In the genomic region with DNA sequence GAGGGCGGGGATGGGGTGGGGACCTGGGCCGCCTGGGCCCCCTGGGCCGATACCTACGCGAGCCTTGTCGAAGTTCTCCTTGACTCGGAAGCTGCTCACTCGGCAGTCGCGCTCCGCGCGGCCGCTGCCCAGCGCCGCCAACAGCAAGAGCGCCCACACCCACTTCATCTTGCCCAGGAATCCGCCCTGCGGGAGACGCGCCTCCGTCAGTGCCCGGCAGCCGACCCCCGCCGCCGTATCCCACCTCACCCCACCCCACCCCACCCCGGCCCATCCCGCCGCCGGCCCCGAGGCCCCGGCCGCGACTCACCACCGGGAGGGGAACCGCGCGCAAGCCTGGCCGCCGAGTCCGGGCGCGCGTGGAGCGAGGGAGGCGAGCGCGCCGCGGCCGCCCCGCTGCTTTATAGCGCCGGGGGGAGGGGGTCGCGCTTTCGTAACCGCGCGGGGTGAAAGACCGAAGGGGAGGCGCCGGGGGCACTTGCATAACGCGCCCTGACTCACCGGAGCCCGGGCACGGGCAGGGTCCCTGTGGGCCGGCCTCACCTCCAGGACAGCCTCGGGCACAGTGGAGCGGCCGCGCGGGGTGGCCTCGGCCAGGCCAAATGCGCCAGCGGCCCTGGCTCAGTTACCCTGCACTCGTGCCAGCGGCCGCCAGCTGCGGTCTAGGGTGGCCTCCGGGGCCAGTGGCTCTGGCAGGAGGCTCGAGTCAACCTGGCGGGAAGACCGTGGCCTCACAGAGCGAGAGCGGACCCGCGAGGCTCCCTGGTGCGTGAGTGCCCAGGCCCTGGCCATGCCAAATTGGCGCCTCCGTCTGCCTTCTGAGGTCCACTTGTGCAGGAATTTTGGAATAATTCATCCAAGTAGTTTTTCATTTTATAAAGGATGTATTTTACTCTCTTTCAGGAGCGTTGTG, we compare ENCODE assay signal across 10 cellular contexts. TPM values are rescaled to one million over a fixed set of nuclear protein-coding genes. Genes with fewer than 3 reads are reported as not detected.
A peak's percentile ranks its signal among the peaks of the same experiment; 100 is the strongest.
DNase-seq lines count a peak whose midpoint lies in the region; ATAC-seq and TF ChIP-seq lines count a peak whose summit lies in the region.
"Had no signal": no experiment of that assay in that cellular context is flagged by ENCODE, and none has a peak within 500 bp of the region (broad histone marks: within the 10 kb centered on the region; RNA-seq: fewer than 3 reads in every experiment).

A gene (minus strand): TSS at position 375 of the 913 bp plus-strand sequence. CDS start 207 bp downstream, at position 168.

- peaks cover 8% of the 10 kb centered on the region for H3K36me3 ChIP-seq in adipocyte (ENCODE audit: control insufficient read depth, insufficient read depth, low read length, severe bottlenecking)
- H3K36me3 ChIP-seq in left ventricle myocardium inferior = no peaks in the 10 kb centered on the region
- H3K36me3 ChIP-seq in psoas muscle (ENCODE audit: insufficient read depth in 1 of 2, low read depth in 1 of 2) = no peaks in the 10 kb centered on the region

- H3K9me3 ChIP-seq in adipocyte (ENCODE audit: control insufficient read depth, low read length) = no peaks in the 10 kb centered on the region
- H3K9me3 ChIP-seq in left ventricle myocardium inferior (replicated peaks) = no peaks in the 10 kb centered on the region
- H3K9me3 ChIP-seq in psoas muscle = no peaks in the 10 kb centered on the region

- H3K27me3 ChIP-seq in adipocyte (replicated peaks; ENCODE audit: control insufficient read depth, insufficient read depth, low read length) (peaks cover 33% of the 10 kb centered on the region), left ventricle myocardium inferior (ENCODE audit: low read depth) (peaks cover 70% of the 10 kb centered on the region), psoas muscle (ENCODE audit: insufficient read depth in 3 of 3, low read length in 2 of 3) (peaks cover 0 to 49% (median 2%) of the 10 kb centered on the region in 3 donors)

- WGBS in psoas muscle, 3 donors = 1% methylated on average over 57 to 94 of the region's 94 CpGs

- DNase-seq in EH (ENCODE audit: low read depth) (peak; percentile 21), adipocyte (ENCODE audit: low read depth) (peak; percentile 71), left ventricle myocardium inferior (no peak), psoas muscle (peak; percentile 55), OCI-M2 (lab: John Stamatoyannopoulos, UW; ENCODE audit: unreplicated experiment) (no peak), HUDEP-2 (lab: John Stamatoyannopoulos, UW; ENCODE audit: unreplicated experiment in 76 of 76) (no peak), DMS114 treated with DMSO at 0.1 percent for 48 hours (lab: John Stamatoyannopoulos, UW; ENCODE audit: unreplicated experiment) (no peak), 8988T (no peak)
- DNase-seq: activated T-cell treated with anti-CD3 and anti-CD28 coated beads, Interleukin-2, amount 50 U/mL, for 72 hours; NCI-H1105 treated with DMSO at 0.1 percent for 48 hours had no signal

- H3K9ac ChIP-seq in adipocyte (ENCODE audit: low read length) = peak within 1 kb of the TSS; percentile 68

- H3K27ac ChIP-seq in left ventricle myocardium inferior (replicated peaks) = no peak within 1 kb of the TSS
- H3K27ac ChIP-seq in psoas muscle = no peak within 1 kb of the TSS

- H3K4me1 ChIP-seq in adipocyte (ENCODE audit: control insufficient read depth, insufficient read depth, low read length) (peaks cover 34% of the 10 kb centered on the region), left ventricle myocardium inferior (peaks cover 13% of the 10 kb centered on the region), psoas muscle (no peaks in the 10 kb centered on the region)

- peak; percentile 23 to 59 (median 56) for ATAC-seq in psoas muscle
- ATAC-seq: activated T-cell treated with anti-CD3 and anti-CD28 coated beads, Interleukin-2, amount 50 U/mL, for 72 hours had no signal

- intact Hi-C loops in left ventricle myocardium inferior (cut with micrococcal nuclease) (no loop called here), psoas muscle (cut with DNase I) (no loop called here)

- H3K4me3 ChIP-seq in adipocyte (ENCODE audit: low read length) (peak within 1 kb of the TSS; percentile 76), left ventricle myocardium inferior (peak within 1 kb of the TSS; percentile 59), psoas muscle (peak within 1 kb of the TSS; percentile 54)

- TF ChIP-seq CTCF in left ventricle myocardium inferior (IDR thresholded peaks at IDR 0.05; ENCODE audit: borderline replicate concordance) = no peak
- TF ChIP-seq CTCF in psoas muscle (IDR thresholded peaks at IDR 0.05) = no peak

RNA-seq across cellular contexts. Expression of the gene that starts here (rescaled TPM):
- total RNA-seq in left ventricle myocardium inferior = 1.1 TPM
- total RNA-seq in psoas muscle = 1 to 10 TPM; 1.0 to 2.8 (median 1.7) TPM
- 10 to 100 TPM in 1 of 3 donors, 1 to 10 TPM in 2; 1.2 to 13.6 (median 5.2) TPM for polyA plus RNA-seq in psoas muscle
- total RNA-seq: activated T-cell treated with anti-CD3 and anti-CD28 coated beads, Interleukin-2, amount 50 U/mL, for 72 hours had no signal

Comparison
In these comparisons a context has a peak if more than half of its experiments do, and no peak if none do; other contexts are left out.
1. DNase-seq: peak in EH (single experiment), adipocyte (single experiment) and psoas muscle (2 of 2); none in left ventricle myocardium inferior (single experiment), OCI-M2 (single experiment), HUDEP-2 (0 of 76), DMS114 treated with DMSO at 0.1 percent for 48 hours (single experiment) and 8988T (single experiment).
2. Peak in every context shown above with its lines, with median percentiles within 50 percentile points of each other: H3K4me3 ChIP-seq.